Comparison of ENCODE assay signal across 8 cellular contexts in genomic region chr19:7637374-7638256, GRCh38. TPM values are rescaled to one million over a fixed set of nuclear protein-coding genes. Genes with fewer than 3 reads are reported as not detected.
DNase-seq lines count a peak whose midpoint lies in the region; ATAC-seq and TF ChIP-seq lines count a peak whose summit lies in the region.

No MANE protein-coding gene starts in this region.

- no peak for TF ChIP-seq POLR2A in tibial nerve (IDR thresholded peaks at IDR 0.05)

- H3K4me3 ChIP-seq in Jurkat, Clone E6-1 (ENCODE audit: low read length), result peak overlapping the region; percentile 80
- H3K4me3 ChIP-seq in astrocyte of the spinal cord (ENCODE audit: low read depth, low read length) (peak overlapping the region; percentile 29), tibial nerve (peak overlapping the region; percentile 23 to 57 (median 38))

- TF ChIP-seq EP300 in tibial nerve (IDR thresholded peaks at IDR 0.05), result no peak

- peaks cover 0 to 3% (median 0%) of the 10 kb centered on the region in 3 donors for H3K36me3 ChIP-seq in tibial nerve

- peak; percentile 68 for ATAC-seq in left colon
- no peak for ATAC-seq in GM19452 (IDR thresholded peaks at IDR 0.05; ENCODE audit: unreplicated experiment)

- WGBS in tibial nerve, 2 donors, result 39 to 40% methylated on average over 28 to 29 of the region's 30 CpGs

- DNase-seq in NCI-H1417 (lab: John Stamatoyannopoulos, UW) (peak in 2 of 3 experiments; percentile 36 to 38), NCI-H1417 treated with DMSO at 0.1 percent for 48 hours (lab: John Stamatoyannopoulos, UW) (no peak), astrocyte of the spinal cord (ENCODE audit: low read depth, low spot score) (no peak), left colon (peak; percentile 67 to 70), tibial nerve (ENCODE audit: low spot score in 2 of 2) (no peak)
- DNase-seq in Jurkat, Clone E6-1 (ENCODE audit: low read depth, low spot score), result no peak
- DNase-seq in activated CD4-positive, CD25-positive, alpha-beta regulatory T cell (lab: John Stamatoyannopoulos, UW), result no peak

- peaks cover 0 to 8% (median 0%) of the 10 kb centered on the region in 4 donors for H3K4me1 ChIP-seq in tibial nerve

- H3K9me3 ChIP-seq in tibial nerve, result no peaks in the 10 kb centered on the region

- in situ Hi-C loops in astrocyte of the spinal cord (cut with HindIII; ENCODE audit: low sequenced_read_pairs), result no loop called here

- intact Hi-C loops in left colon (cut with DNase I, micrococcal nuclease), result no loop called here

- peak overlapping the region in 2 of 4 donors; percentile 49 to 83 for H3K27ac ChIP-seq in tibial nerve

- peaks cover 0 to 31% of the 10 kb centered on the region in 2 donors for H3K27me3 ChIP-seq in tibial nerve

- TF ChIP-seq CTCF in astrocyte of the spinal cord (IDR thresholded peaks at IDR 0.05; ENCODE audit: low read depth, low read length) (no peak), tibial nerve (IDR thresholded peaks at IDR 0.05) (no peak)

RNA-seq across cellular contexts. Expression of gene STXBP2, which starts 0.7 kb away (rescaled TPM):
- polyA plus RNA-seq in Jurkat, Clone E6-1 (2012; ENCODE audit: insufficient read depth, insufficient read length), result 127 TPM
- 100 to 1,000 TPM; 186 to 209 TPM for total RNA-seq in left colon
- 10 to 100 TPM in 2 of 4 donors, 1 to 10 TPM in 2; 8.7 to 24.0 (median 13.0) TPM for total RNA-seq in tibial nerve

RNA-seq across cellular contexts. Expression of gene PCP2, which starts 4.1 kb away (rescaled TPM):
- polyA plus RNA-seq in Jurkat, Clone E6-1 (2012; ENCODE audit: insufficient read depth, insufficient read length), result 2.1 TPM
- total RNA-seq in left colon (under 1 TPM in 1 of 2 donors, not detected in 1; 0.73 TPM), tibial nerve (not detected)

RNA-seq across cellular contexts. Expression of gene PET100, which starts 8.0 kb away (rescaled TPM):
- polyA plus RNA-seq in Jurkat, Clone E6-1 (2012; ENCODE audit: insufficient read depth, insufficient read length), result 393 TPM
- total RNA-seq in left colon, result 100 to 1,000 TPM; 100 to 123 TPM
- total RNA-seq in tibial nerve, result 10 to 100 TPM; 10.8 to 39.9 (median 30.6) TPM

RNA-seq across cellular contexts. Expression of gene XAB2, which starts 8.3 kb away (rescaled TPM):
- 77.1 TPM for polyA plus RNA-seq in Jurkat, Clone E6-1 (2012; ENCODE audit: insufficient read depth, insufficient read length)
- 10 to 100 TPM; 23.6 to 29.4 TPM for total RNA-seq in left colon
- total RNA-seq in tibial nerve, result 10 to 100 TPM; 51.6 to 62.0 (median 54.3) TPM

RNA-seq across cellular contexts. Expression of gene RETN, which starts 31.2 kb away (rescaled TPM):
- 14.8 TPM for polyA plus RNA-seq in Jurkat, Clone E6-1 (2012; ENCODE audit: insufficient read depth, insufficient read length)
- total RNA-seq in left colon (not detected), tibial nerve (not detected)

Comparison
In these comparisons a context has a peak if more than half of its experiments do, and no peak if none do; other contexts are left out.
1. DNase-seq: peak in NCI-H1417 (2 of 3) and left colon (2 of 2); none in NCI-H1417 treated with DMSO at 0.1 percent for 48 hours (single experiment), Jurkat, Clone E6-1 (single experiment), astrocyte of the spinal cord (single experiment), tibial nerve (0 of 2) and activated CD4-positive, CD25-positive, alpha-beta regulatory T cell (0 of 4).
2. H3K4me3 ChIP-seq: peak in every context shown above with its lines; median percentile 80 in Jurkat, Clone E6-1; 38 in tibial nerve; 29 in astrocyte of the spinal cord.
3. RNA of gene STXBP2, which starts 0.7 kb away (total RNA-seq): 186 to 209 TPM in left colon; 8.7 to 24.0 TPM in tibial nerve; every median in the first group is over 4 times any median in the second.